18 cellular contexts compared by ENCODE assay signal in the genomic region with DNA sequence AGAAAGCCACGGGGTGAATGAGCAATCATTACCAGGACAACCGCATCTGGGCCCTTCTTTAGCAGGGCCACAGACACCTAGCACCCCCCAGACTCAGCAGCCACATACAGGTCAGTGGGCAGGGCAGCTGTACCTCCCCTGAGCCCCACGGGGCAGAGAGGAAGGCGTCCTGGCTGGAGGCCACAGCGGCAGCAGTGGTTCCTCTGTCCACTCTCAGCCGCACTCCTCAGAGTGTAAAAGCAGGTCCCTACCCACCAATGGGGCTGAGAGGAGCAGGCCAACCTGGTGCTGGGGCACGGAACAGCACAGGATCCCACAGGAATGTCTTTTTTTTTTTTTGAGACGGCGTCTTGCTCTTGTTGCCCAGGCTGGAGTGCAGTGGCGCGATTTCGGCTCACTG.
DNase-seq lines count a peak whose midpoint lies in the region; ATAC-seq and TF ChIP-seq lines count a peak whose summit lies in the region.
"Had no signal": no experiment of that assay in that cellular context is flagged by ENCODE, and none has a peak within 500 bp of the region (broad histone marks: within the 10 kb centered on the region; RNA-seq: fewer than 3 reads in every experiment).

No MANE protein-coding gene starts in this region.

- no peaks in the 10 kb centered on the region for H3K9me3 Mint-ChIP-seq in CD4-positive, alpha-beta T cell
- H3K9me3 Mint-ChIP-seq: memory B cell, nephron progenitor cell had no signal

- CTCF ChIA-PET in CD4-positive, alpha-beta T cell (lab: Charles Lee), result interaction anchor here (0.9 kb wide), 1 partner anchor 10 kb away, joined by 3 read pairs; no protein-coding TSS in a partner anchor

- no peak overlapping the region for H3K4me3 Mint-ChIP-seq in CD4-positive, alpha-beta T cell
- H3K4me3 Mint-ChIP-seq: memory B cell, nephron progenitor cell had no signal

- DNase-seq in CD4-positive, alpha-beta T cell, result no peak
- no peak for DNase-seq in RWPE2 (ENCODE audit: low spot score)
- no peak for DNase-seq in NAMALWA (ENCODE audit: low spot score)
- no peak for DNase-seq in kidney glomerular epithelial cell (lab: John Stamatoyannopoulos, UW)
- DNase-seq: activated effector memory CD4-positive, alpha-beta T cell treated with anti-CD3 and anti-CD28 coated beads, Interleukin-2, amount 50 U/mL, for 16 hours; body of pancreas; dermis blood vessel endothelial cell; DMS 273 treated with DMSO at 0.1 percent for 48 hours; GOT3; NCI-H187; nephron progenitor cell; stimulated activated CD4-positive, alpha-beta T cell treated with anti-CD3 and anti-CD28 coated beads, Interleukin-1b, Interleukin-23, amount 100 ng/mL, for 48 hours; SW 1271 had no signal

- peaks cover 92% of the 10 kb centered on the region for H3K36me3 Mint-ChIP-seq in CD4-positive, alpha-beta T cell (ENCODE audit: low read depth)

- POLR2A ChIA-PET in CD4-positive, alpha-beta T cell (lab: Charles Lee), result interaction anchor here (1.8 kb wide), 1 partner anchor 19 kb away, joined by 5 read pairs; no protein-coding TSS in a partner anchor

- no peaks in the 10 kb centered on the region for H3K27me3 ChIP-seq in CD4-positive, alpha-beta T cell (ENCODE audit: control insufficient read depth, insufficient read depth, low read length)
- H3K27me3 ChIP-seq in RWPE2 (ENCODE audit: insufficient read depth, poor library complexity, severe bottlenecking), result no peaks in the 10 kb centered on the region
- no peaks in the 10 kb centered on the region for H3K27me3 ChIP-seq in gastroesophageal sphincter
- H3K27me3 ChIP-seq in skeletal muscle tissue (ENCODE audit: control insufficient read depth in 3 of 3, insufficient read depth in 3 of 3, low read length in 3 of 3), result no peaks in the 10 kb centered on the region
- H3K27me3 ChIP-seq: body of pancreas had no signal

- H3K36me3 ChIP-seq in RWPE2 (ENCODE audit: low read depth) (peaks cover 100% of the 10 kb centered on the region), gastroesophageal sphincter (peaks cover 0 to 97% of the 10 kb centered on the region in 2 donors), skeletal muscle tissue (ENCODE audit: control insufficient read depth in 3 of 3, insufficient read depth in 3 of 3, low read length in 3 of 3) (peaks cover 66 to 74% (median 67%) of the 10 kb centered on the region in 3 donors)

- no peak for TF ChIP-seq EP300 in gastroesophageal sphincter (IDR thresholded peaks at IDR 0.05)

- H3K4me1 ChIP-seq in RWPE2 (ENCODE audit: insufficient read depth, poor library complexity, severe bottlenecking) (no peaks in the 10 kb centered on the region), gastroesophageal sphincter (peaks cover 4 to 65% (median 10%) of the 10 kb centered on the region in 3 donors), skeletal muscle tissue (ENCODE audit: control insufficient read depth in 3 of 3, insufficient read depth in 3 of 3, low read length in 3 of 3) (peaks cover 21 to 40% (median 38%) of the 10 kb centered on the region in 3 donors)

- ATAC-seq in CD4-positive, alpha-beta T cell (ENCODE audit: poor library complexity), result no peak
- ATAC-seq in RWPE2 (ENCODE audit: low read depth) (peak; percentile 3; the same call in 1 of the 3 replicates), gastroesophageal sphincter (no peak), HG02798 (IDR thresholded peaks at IDR 0.05; ENCODE audit: poor library complexity, unreplicated experiment) (no peak)
- ATAC-seq: body of pancreas had no signal

- no peaks in the 10 kb centered on the region for H3K27me3 Mint-ChIP-seq in CD4-positive, alpha-beta T cell
- H3K27me3 Mint-ChIP-seq: memory B cell had no signal

- WGBS in gastroesophageal sphincter (ENCODE audit: low coverage in 1 of 2), 2 donors, result 56 to 66% methylated on average over 2 to 4 of the region's 12 CpGs

- TF ChIP-seq CTCF in CD4-positive, alpha-beta T cell (IDR thresholded peaks at IDR 0.05), result no peak
- TF ChIP-seq CTCF in RWPE2 (IDR thresholded peaks at IDR 0.05; ENCODE audit: poor library complexity, severe bottlenecking) (no peak), gastroesophageal sphincter (IDR thresholded peaks at IDR 0.05) (no peak)

- H3K9ac ChIP-seq in skeletal muscle tissue (ENCODE audit: low read depth in 1 of 3, low read length in 3 of 3), result peak overlapping the region in 1 of 3 donors; percentile 64

- peak overlapping the region; percentile 61 for H3K27ac Mint-ChIP-seq in CD4-positive, alpha-beta T cell
- H3K27ac Mint-ChIP-seq: nephron progenitor cell had no signal

- H3K4me3 ChIP-seq in RWPE2 (ENCODE audit: severe bottlenecking) (no peak overlapping the region), gastroesophageal sphincter (no peak overlapping the region), skeletal muscle tissue (ENCODE audit: low read length in 3 of 3) (no peak overlapping the region)
- H3K4me3 ChIP-seq: body of pancreas had no signal

- H3K4me1 Mint-ChIP-seq in CD4-positive, alpha-beta T cell (ENCODE audit: low read depth), result no peaks in the 10 kb centered on the region

- H3K27ac ChIP-seq in CD4-positive, alpha-beta T cell (ENCODE audit: low read depth, low read length), result no peak overlapping the region
- H3K27ac ChIP-seq in RWPE2 (ENCODE audit: poor library complexity, severe bottlenecking) (peak overlapping the region; percentile 100), gastroesophageal sphincter (peak overlapping the region; percentile 44 to 100 (median 100)), skeletal muscle tissue (ENCODE audit: low read depth, low read length) (peak overlapping the region; percentile 75)
- H3K27ac ChIP-seq: body of pancreas, HL-60 had no signal

- intact Hi-C loops in CD4-positive, alpha-beta T cell (cut with DNase I, micrococcal nuclease), result no loop called here

- no peaks in the 10 kb centered on the region for H3K9me3 ChIP-seq in CD4-positive, alpha-beta T cell (ENCODE audit: control insufficient read depth, low read length)
- H3K9me3 ChIP-seq in RWPE2 (ENCODE audit: severe bottlenecking) (no peaks in the 10 kb centered on the region), gastroesophageal sphincter (no peaks in the 10 kb centered on the region), skeletal muscle tissue (ENCODE audit: control insufficient read depth in 3 of 3, low read length in 3 of 3) (no peaks in the 10 kb centered on the region)
- H3K9me3 ChIP-seq: body of pancreas had no signal

- no peak for TF ChIP-seq POLR2A in gastroesophageal sphincter (IDR thresholded peaks at IDR 0.05)
